In genomic region chr7:87926581-87927461, GRCh38 we compare ENCODE assay signal across 8 cellular contexts. TPM values are rescaled to one million over a fixed set of nuclear protein-coding genes. Genes with fewer than 3 reads are reported as not detected.
DNase-seq lines count a peak whose midpoint lies in the region; ATAC-seq lines count a peak whose summit lies in the region.

No MANE protein-coding gene starts in this region.

- H3K27me3 Mint-ChIP-seq in stimulated activated naive CD8-positive, alpha-beta T cell treated with anti-CD3 and anti-CD28 coated beads, Interleukin-15, amount 100 ng/mL, for 72 hours: peaks cover 6% of the 10 kb centered on the region

- H3K4me3 Mint-ChIP-seq in stimulated activated naive CD8-positive, alpha-beta T cell treated with anti-CD3 and anti-CD28 coated beads, Interleukin-15, amount 100 ng/mL, for 72 hours: peak overlapping the region in 1 of 2 donors; percentile 34

- H3K9me3 Mint-ChIP-seq in stimulated activated naive CD8-positive, alpha-beta T cell treated with anti-CD3 and anti-CD28 coated beads, Interleukin-15, amount 100 ng/mL, for 72 hours: no peaks in the 10 kb centered on the region

- H3K4me1 Mint-ChIP-seq in stimulated activated naive CD8-positive, alpha-beta T cell treated with anti-CD3 and anti-CD28 coated beads, Interleukin-15, amount 100 ng/mL, for 72 hours: peaks cover 10% of the 10 kb centered on the region

- DNase-seq in HT1080 (ENCODE audit: low read depth) (peak; percentile 63), astrocyte of the hippocampus (ENCODE audit: low read depth, low spot score) (peak; percentile 82), hepatic stellate cell (ENCODE audit: low spot score) (no peak)
- peak; percentile 20 to 52 for DNase-seq in stimulated activated naive CD8-positive, alpha-beta T cell treated with anti-CD3 and anti-CD28 coated beads, Interleukin-15, amount 100 ng/mL, for 72 hours
- no peak for DNase-seq in activated CD4-positive, CD25-positive, alpha-beta regulatory T cell treated with anti-CD3 and anti-CD28 coated beads, Interleukin-2, amount 50 U/mL, for 72 hours
- DNase-seq in stimulated activated CD4-positive, alpha-beta T cell treated with anti-CD3 and anti-CD28 coated beads, Interleukin-4, amount 100 ng/mL, for 24 hours: no peak

- H3K27ac Mint-ChIP-seq in stimulated activated naive CD8-positive, alpha-beta T cell treated with anti-CD3 and anti-CD28 coated beads, Interleukin-15, amount 100 ng/mL, for 72 hours: no peak overlapping the region

- ATAC-seq in GM18498 (IDR thresholded peaks at IDR 0.05; ENCODE audit: unreplicated experiment) (peak; percentile 96), GM21529 (IDR thresholded peaks at IDR 0.05; ENCODE audit: unreplicated experiment) (peak; percentile 98)
- ATAC-seq in stimulated activated naive CD8-positive, alpha-beta T cell treated with anti-CD3 and anti-CD28 coated beads, Interleukin-15, amount 100 ng/mL, for 72 hours: peak; percentile 96

RNA-seq across cellular contexts. Expression of gene ADAM22, which starts 7.2 kb away (rescaled TPM):
- total RNA-seq in HT1080 (2014; rRNA removed; shearing (Covaris generic)): 5.9 and 7.0 TPM in 2 replicates
- polyA plus RNA-seq in HT1080 (2015; cell fraction: cytosol; rRNA removed): 4.5 and 4.7 TPM in 2 replicates
- 7.4 and 8.3 TPM in 2 replicates for polyA plus RNA-seq in HT1080 (2015; cell fraction: nucleus; rRNA removed)

RNA-seq across cellular contexts. Expression of gene DBF4, which starts 50.5 kb away (rescaled TPM):
- total RNA-seq in HT1080 (2014; rRNA removed; shearing (Covaris generic)): 71.2 and 80.1 TPM in 2 replicates
- polyA plus RNA-seq in HT1080 (2015; cell fraction: cytosol; rRNA removed): 36.6 and 46.8 TPM in 2 replicates
- polyA plus RNA-seq in HT1080 (2015; cell fraction: nucleus; rRNA removed): 31.6 and 33.1 TPM in 2 replicates

RNA-seq across cellular contexts. Expression of gene SLC25A40, which starts 50.7 kb away (rescaled TPM):
- 7.6 and 7.9 TPM in 2 replicates for total RNA-seq in HT1080 (2014; rRNA removed; shearing (Covaris generic))
- polyA plus RNA-seq in HT1080 (2015; cell fraction: cytosol; rRNA removed): 14.8 and 18.1 TPM in 2 replicates
- 39.2 and 64.1 TPM in 2 replicates for polyA plus RNA-seq in HT1080 (2015; cell fraction: nucleus; rRNA removed)

Comparison
In these comparisons a context has a peak if more than half of its experiments do, and no peak if none do; other contexts are left out.
1. DNase-seq: peak in HT1080 (single experiment), astrocyte of the hippocampus (single experiment) and stimulated activated naive CD8-positive, alpha-beta T cell treated with anti-CD3 and anti-CD28 coated beads, Interleukin-15, amount 100 ng/mL, for 72 hours (2 of 2); none in activated CD4-positive, CD25-positive, alpha-beta regulatory T cell treated with anti-CD3 and anti-CD28 coated beads, Interleukin-2, amount 50 U/mL, for 72 hours (single experiment), stimulated activated CD4-positive, alpha-beta T cell treated with anti-CD3 and anti-CD28 coated beads, Interleukin-4, amount 100 ng/mL, for 24 hours (single experiment) and hepatic stellate cell (single experiment).
2. Peak in every context shown above with its lines, with median percentiles within 50 percentile points of each other: ATAC-seq.